In the genomic region with DNA sequence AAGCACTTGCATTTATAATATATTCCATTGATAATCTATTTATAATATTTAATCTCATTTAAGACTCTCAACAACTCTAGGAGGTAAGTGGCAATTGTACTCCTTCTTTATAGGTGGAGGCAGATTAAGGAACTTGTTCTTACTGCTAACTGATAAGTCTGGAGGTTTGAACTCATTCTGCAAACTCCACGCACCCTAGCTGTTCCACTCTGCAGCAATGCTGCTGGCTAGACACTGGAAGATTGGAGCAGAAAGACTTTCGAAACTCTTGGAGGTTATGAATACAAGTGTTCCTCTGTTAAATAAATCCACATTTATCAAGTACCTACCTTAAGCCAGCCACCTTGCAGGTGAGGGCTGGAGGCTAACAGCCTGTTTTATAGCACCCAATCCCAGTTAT, we compare ENCODE assay signal across 8 cellular contexts. TPM values are rescaled to one million over a fixed set of nuclear protein-coding genes. Genes with fewer than 3 reads are reported as not detected.
DNase-seq lines count a peak whose midpoint lies in the region; ATAC-seq and TF ChIP-seq lines count a peak whose summit lies in the region.

No MANE protein-coding gene starts in this region.

- TF ChIP-seq EP300 in esophagus muscularis mucosa (IDR thresholded peaks at IDR 0.05), result no peak

- peak overlapping the region in 3 of 4 donors; percentile 91 to 96 (median 92) for H3K27ac ChIP-seq in esophagus muscularis mucosa (replicated peaks in 1 of 4)

- peaks cover 6% of the 10 kb centered on the region for H3K27me3 Mint-ChIP-seq in activated naive CD4-positive, alpha-beta T cell treated with anti-CD3 and anti-CD28 coated beads, Interleukin-2, amount 10 ng/mL, durations not matched to agents 7 days and 5 days

- no peaks in the 10 kb centered on the region for H3K9me3 Mint-ChIP-seq in activated naive CD4-positive, alpha-beta T cell treated with anti-CD3 and anti-CD28 coated beads, Interleukin-2, amount 10 ng/mL, durations not matched to agents 7 days and 5 days

- TF ChIP-seq POLR2A in esophagus muscularis mucosa (IDR thresholded peaks at IDR 0.05; ENCODE audit: low read depth), result no peak

- H3K4me3 ChIP-seq in esophagus muscularis mucosa, result peak overlapping the region; percentile 94 to 99 (median 98)

- TF ChIP-seq CTCF in esophagus muscularis mucosa (IDR thresholded peaks at IDR 0.05), result no peak

- ATAC-seq in GM21447 (IDR thresholded peaks at IDR 0.05; ENCODE audit: unreplicated experiment) (no peak), GM21367 (IDR thresholded peaks at IDR 0.05; ENCODE audit: unreplicated experiment) (no peak), GM18861 (IDR thresholded peaks at IDR 0.05; ENCODE audit: unreplicated experiment) (no peak)

- H3K27me3 ChIP-seq in esophagus muscularis mucosa, result no peaks in the 10 kb centered on the region

- H3K36me3 Mint-ChIP-seq in activated naive CD4-positive, alpha-beta T cell treated with anti-CD3 and anti-CD28 coated beads, Interleukin-2, amount 10 ng/mL, durations not matched to agents 7 days and 5 days, result peaks cover 3% of the 10 kb centered on the region

- no peak for DNase-seq in activated naive CD4-positive, alpha-beta T cell treated with anti-CD3 and anti-CD28 coated beads, Interleukin-2, amount 10 ng/mL, durations not matched to agents 7 days and 5 days
- no peak for DNase-seq in activated naive CD4-positive, alpha-beta T cell treated with anti-CD3 and anti-CD28 coated beads, Interleukin-2, amount 50 U/mL, for 16 hours
- DNase-seq in RKO (ENCODE audit: low spot score) (peak; percentile 34), esophagus muscularis mucosa (ENCODE audit: extremely low spot score) (no peak), putamen (ENCODE audit: low spot score) (peak; percentile 36)

- intact Hi-C loops in esophagus muscularis mucosa (cut with DNase I), result no loop called here

- peaks cover 31% of the 10 kb centered on the region for H3K4me1 Mint-ChIP-seq in activated naive CD4-positive, alpha-beta T cell treated with anti-CD3 and anti-CD28 coated beads, Interleukin-2, amount 10 ng/mL, durations not matched to agents 7 days and 5 days

- H3K27ac Mint-ChIP-seq in activated naive CD4-positive, alpha-beta T cell treated with anti-CD3 and anti-CD28 coated beads, Interleukin-2, amount 10 ng/mL, durations not matched to agents 7 days and 5 days, result peak overlapping the region; percentile 98

- no peaks in the 10 kb centered on the region for H3K36me3 ChIP-seq in esophagus muscularis mucosa

- WGBS in esophagus muscularis mucosa, result 68% methylated on average over 2 of the region's 2 CpGs

- H3K9me3 ChIP-seq in esophagus muscularis mucosa, result no peaks in the 10 kb centered on the region

- CTCF ChIA-PET in activated naive CD4-positive, alpha-beta T cell treated with anti-CD3 and anti-CD28 coated beads, Interleukin-2, amount 10 ng/mL, durations not matched to agents 7 days and 5 days (lab: Charles Lee), result interaction anchor here (1.0 to 1.4 kb wide), 2 partner anchors 9 to 15 kb away, joined by 3 to 5 read pairs; no protein-coding TSS in a partner anchor

- H3K4me3 Mint-ChIP-seq in activated naive CD4-positive, alpha-beta T cell treated with anti-CD3 and anti-CD28 coated beads, Interleukin-2, amount 10 ng/mL, durations not matched to agents 7 days and 5 days, result peak overlapping the region; percentile 96

- H3K4me1 ChIP-seq in esophagus muscularis mucosa, result peaks cover 17 to 40% (median 36%) of the 10 kb centered on the region in 4 donors

RNA-seq across cellular contexts. Expression of a gene that starts 0.8 kb away (rescaled TPM):
- 10 to 100 TPM; 39.5 to 52.0 (median 42.6) TPM for total RNA-seq in esophagus muscularis mucosa

Comparison
In these comparisons a context has a peak if more than half of its experiments do, and no peak if none do; other contexts are left out.
1. DNase-seq: peak in RKO (single experiment) and putamen (single experiment); none in activated naive CD4-positive, alpha-beta T cell treated with anti-CD3 and anti-CD28 coated beads, Interleukin-2, amount 10 ng/mL, durations not matched to agents 7 days and 5 days (single experiment), activated naive CD4-positive, alpha-beta T cell treated with anti-CD3 and anti-CD28 coated beads, Interleukin-2, amount 50 U/mL, for 16 hours (single experiment) and esophagus muscularis mucosa (single experiment).